ENCODE assay signal across 1 cellular context in the genomic region with DNA sequence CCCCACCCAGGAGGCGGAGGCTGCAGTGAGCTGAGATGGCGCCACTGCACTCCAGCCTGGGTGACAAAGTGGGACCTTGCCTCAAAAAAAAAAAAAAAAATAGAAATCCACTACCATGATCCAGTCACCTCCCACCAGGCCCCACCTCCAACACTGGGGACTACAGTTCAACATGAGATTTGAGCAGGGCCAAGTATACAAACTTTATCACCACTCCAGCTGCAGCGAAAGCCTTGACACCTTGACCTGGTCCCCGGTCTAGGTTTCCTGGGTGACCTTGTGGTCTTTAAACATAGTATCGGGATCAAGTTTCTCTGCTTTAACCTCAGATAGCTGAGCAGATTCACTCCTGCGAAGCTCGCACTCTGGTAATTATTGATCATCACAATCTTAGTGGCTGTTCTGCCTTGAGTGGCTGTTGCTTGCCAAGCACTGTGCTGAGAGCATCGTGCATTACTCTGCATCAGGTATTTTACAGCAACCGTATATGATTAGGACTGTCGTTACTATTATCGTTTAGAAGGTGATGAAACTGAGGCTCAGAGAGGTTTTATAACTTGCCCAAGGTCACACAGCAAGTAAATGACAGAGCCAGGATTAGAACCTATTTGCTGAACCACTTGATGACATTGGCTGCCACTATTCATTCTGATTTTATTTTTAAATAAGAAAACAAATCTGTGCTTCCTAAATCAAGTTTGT.
TF ChIP-seq lines count a peak whose summit lies in the region.

No MANE protein-coding gene starts in this region.

TF ChIP-seq in HepG2, 621 proteins besides CTCF, POLR2A, EP300 and RAD21 (continued from another document and continues in another):
- peak; percentile 46; the same call in 1 of the 2 replicates for TF ChIP-seq HOXA3 (CRISPR knock-in tag; IDR thresholded peaks at IDR 0.05)
- no peak for TF ChIP-seq ZNF598 (CRISPR knock-in tag; IDR thresholded peaks at IDR 0.05; ENCODE audit: borderline replicate concordance)
- no peak for TF ChIP-seq ZNF530 (CRISPR knock-in tag; IDR thresholded peaks at IDR 0.05; ENCODE audit: low read depth)
- TF ChIP-seq ZNF33B (CRISPR knock-in tag; IDR thresholded peaks at IDR 0.05), result no peak
- no peak for TF ChIP-seq ZNF556 (CRISPR knock-in tag; IDR thresholded peaks at IDR 0.05; ENCODE audit: borderline replicate concordance)
- no peak for TF ChIP-seq REPIN1 (CRISPR knock-in tag; IDR thresholded peaks at IDR 0.05; ENCODE audit: borderline replicate concordance, low read depth)
- no peak for TF ChIP-seq SIN3A (IDR thresholded peaks at IDR 0.05; ENCODE audit: borderline replicate concordance, low read depth, low read length)
- no peak for TF ChIP-seq ATF7-NPFF (CRISPR knock-in tag; IDR thresholded peaks at IDR 0.05; ENCODE audit: low read depth)
- TF ChIP-seq HES4 (CRISPR knock-in tag; IDR thresholded peaks at IDR 0.05; ENCODE audit: borderline replicate concordance), result no peak
- TF ChIP-seq, protein P1, sequence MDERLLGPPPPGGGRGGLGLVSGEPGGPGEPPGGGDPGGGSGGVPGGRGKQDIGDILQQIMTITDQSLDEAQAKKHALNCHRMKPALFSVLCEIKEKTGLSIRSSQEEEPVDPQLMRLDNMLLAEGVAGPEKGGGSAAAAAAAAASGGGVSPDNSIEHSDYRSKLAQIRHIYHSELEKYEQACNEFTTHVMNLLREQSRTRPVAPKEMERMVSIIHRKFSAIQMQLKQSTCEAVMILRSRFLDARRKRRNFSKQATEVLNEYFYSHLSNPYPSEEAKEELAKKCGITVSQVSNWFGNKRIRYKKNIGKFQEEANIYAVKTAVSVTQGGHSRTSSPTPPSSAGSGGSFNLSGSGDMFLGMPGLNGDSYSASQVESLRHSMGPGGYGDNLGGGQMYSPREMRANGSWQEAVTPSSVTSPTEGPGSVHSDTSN (CRISPR knock-in tag; IDR thresholded peaks at IDR 0.05), result no peak
- peak; percentile 90 for TF ChIP-seq ZMYM3 (CRISPR knock-in tag; IDR thresholded peaks at IDR 0.05)
- no peak for TF ChIP-seq KLF15 (CRISPR knock-in tag; IDR thresholded peaks at IDR 0.05; ENCODE audit: borderline replicate concordance)
- TF ChIP-seq ZNF569 (CRISPR knock-in tag; IDR thresholded peaks at IDR 0.05; ENCODE audit: borderline replicate concordance), result no peak
- TF ChIP-seq, protein P2, sequence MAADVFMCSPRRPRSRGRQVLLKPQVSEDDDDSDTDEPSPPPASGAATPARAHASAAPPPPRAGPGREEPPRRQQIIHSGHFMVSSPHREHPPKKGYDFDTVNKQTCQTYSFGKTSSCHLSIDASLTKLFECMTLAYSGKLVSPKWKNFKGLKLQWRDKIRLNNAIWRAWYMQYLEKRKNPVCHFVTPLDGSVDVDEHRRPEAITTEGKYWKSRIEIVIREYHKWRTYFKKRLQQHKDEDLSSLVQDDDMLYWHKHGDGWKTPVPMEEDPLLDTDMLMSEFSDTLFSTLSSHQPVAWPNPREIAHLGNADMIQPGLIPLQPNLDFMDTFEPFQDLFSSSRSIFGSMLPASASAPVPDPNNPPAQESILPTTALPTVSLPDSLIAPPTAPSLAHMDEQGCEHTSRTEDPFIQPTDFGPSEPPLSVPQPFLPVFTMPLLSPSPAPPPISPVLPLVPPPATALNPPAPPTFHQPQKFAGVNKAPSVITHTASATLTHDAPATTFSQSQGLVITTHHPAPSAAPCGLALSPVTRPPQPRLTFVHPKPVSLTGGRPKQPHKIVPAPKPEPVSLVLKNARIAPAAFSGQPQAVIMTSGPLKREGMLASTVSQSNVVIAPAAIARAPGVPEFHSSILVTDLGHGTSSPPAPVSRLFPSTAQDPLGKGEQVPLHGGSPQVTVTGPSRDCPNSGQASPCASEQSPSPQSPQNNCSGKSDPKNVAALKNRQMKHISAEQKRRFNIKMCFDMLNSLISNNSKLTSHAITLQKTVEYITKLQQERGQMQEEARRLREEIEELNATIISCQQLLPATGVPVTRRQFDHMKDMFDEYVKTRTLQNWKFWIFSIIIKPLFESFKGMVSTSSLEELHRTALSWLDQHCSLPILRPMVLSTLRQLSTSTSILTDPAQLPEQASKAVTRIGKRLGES (CRISPR knock-in tag; IDR thresholded peaks at IDR 0.05; ENCODE audit: borderline replicate concordance), result no peak
- TF ChIP-seq, protein P3, sequence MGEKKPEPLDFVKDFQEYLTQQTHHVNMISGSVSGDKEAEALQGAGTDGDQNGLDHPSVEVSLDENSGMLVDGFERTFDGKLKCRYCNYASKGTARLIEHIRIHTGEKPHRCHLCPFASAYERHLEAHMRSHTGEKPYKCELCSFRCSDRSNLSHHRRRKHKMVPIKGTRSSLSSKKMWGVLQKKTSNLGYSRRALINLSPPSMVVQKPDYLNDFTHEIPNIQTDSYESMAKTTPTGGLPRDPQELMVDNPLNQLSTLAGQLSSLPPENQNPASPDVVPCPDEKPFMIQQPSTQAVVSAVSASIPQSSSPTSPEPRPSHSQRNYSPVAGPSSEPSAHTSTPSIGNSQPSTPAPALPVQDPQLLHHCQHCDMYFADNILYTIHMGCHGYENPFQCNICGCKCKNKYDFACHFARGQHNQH (CRISPR knock-in tag; IDR thresholded peaks at IDR 0.05), result 0 out of 2 replicates have a peak, but pooled peaks have one; percentile 30
- TF ChIP-seq, protein P4, sequence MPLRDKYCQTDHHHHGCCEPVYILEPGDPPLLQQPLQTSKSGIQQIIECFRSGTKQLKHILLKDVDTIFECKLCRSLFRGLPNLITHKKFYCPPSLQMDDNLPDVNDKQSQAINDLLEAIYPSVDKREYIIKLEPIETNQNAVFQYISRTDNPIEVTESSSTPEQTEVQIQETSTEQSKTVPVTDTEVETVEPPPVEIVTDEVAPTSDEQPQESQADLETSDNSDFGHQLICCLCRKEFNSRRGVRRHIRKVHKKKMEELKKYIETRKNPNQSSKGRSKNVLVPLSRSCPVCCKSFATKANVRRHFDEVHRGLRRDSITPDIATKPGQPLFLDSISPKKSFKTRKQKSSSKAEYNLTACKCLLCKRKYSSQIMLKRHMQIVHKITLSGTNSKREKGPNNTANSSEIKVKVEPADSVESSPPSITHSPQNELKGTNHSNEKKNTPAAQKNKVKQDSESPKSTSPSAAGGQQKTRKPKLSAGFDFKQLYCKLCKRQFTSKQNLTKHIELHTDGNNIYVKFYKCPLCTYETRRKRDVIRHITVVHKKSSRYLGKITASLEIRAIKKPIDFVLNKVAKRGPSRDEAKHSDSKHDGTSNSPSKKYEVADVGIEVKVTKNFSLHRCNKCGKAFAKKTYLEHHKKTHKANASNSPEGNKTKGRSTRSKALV (CRISPR knock-in tag; IDR thresholded peaks at IDR 0.05), result no peak
- TF ChIP-seq HDAC2 (CRISPR knock-in tag; IDR thresholded peaks at IDR 0.05), result peak; percentile 14; the same call in 1 of the 2 replicates
- TF ChIP-seq GTF2F1 (IDR thresholded peaks at IDR 0.05; ENCODE audit: low read length), result no peak
- TF ChIP-seq GLI4 (CRISPR knock-in tag; IDR thresholded peaks at IDR 0.05; ENCODE audit: borderline replicate concordance), result no peak
- no peak for TF ChIP-seq SSRP1 (CRISPR knock-in tag; IDR thresholded peaks at IDR 0.05)
- TF ChIP-seq GATAD2A (CRISPR knock-in tag; IDR thresholded peaks at IDR 0.05), result 0 out of 2 replicates have a peak, but pooled peaks have one; percentile 18
- TF ChIP-seq, protein P5, sequence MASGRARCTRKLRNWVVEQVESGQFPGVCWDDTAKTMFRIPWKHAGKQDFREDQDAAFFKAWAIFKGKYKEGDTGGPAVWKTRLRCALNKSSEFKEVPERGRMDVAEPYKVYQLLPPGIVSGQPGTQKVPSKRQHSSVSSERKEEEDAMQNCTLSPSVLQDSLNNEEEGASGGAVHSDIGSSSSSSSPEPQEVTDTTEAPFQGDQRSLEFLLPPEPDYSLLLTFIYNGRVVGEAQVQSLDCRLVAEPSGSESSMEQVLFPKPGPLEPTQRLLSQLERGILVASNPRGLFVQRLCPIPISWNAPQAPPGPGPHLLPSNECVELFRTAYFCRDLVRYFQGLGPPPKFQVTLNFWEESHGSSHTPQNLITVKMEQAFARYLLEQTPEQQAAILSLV (CRISPR knock-in tag; IDR thresholded peaks at IDR 0.05; ENCODE audit: borderline replicate concordance), result no peak
- no peak for TF ChIP-seq IKZF4 (CRISPR knock-in tag; IDR thresholded peaks at IDR 0.05; ENCODE audit: borderline replicate concordance, low read depth, not compliant biosample characterization)
- no peak for TF ChIP-seq ZNF792 (CRISPR knock-in tag; IDR thresholded peaks at IDR 0.05)
- no peak for TF ChIP-seq SP140L (CRISPR knock-in tag; IDR thresholded peaks at IDR 0.05; ENCODE audit: borderline replicate concordance)
- no peak for TF ChIP-seq ZNF746 (CRISPR knock-in tag; IDR thresholded peaks at IDR 0.05)
- no peak for TF ChIP-seq ZNF180 (CRISPR knock-in tag; IDR thresholded peaks at IDR 0.05; ENCODE audit: borderline replicate concordance, low read depth)
- peak; percentile 77; the same call in 1 of the 2 replicates for TF ChIP-seq SIX4 (CRISPR knock-in tag; IDR thresholded peaks at IDR 0.05)
- no peak for TF ChIP-seq SRSF4 (IDR thresholded peaks at IDR 0.05; ENCODE audit: low read depth, low read length, poor library complexity, severe bottlenecking)
- no peak for TF ChIP-seq CBX1 (IDR thresholded peaks at IDR 0.05; ENCODE audit: low read depth)
- TF ChIP-seq CBFB (CRISPR knock-in tag; IDR thresholded peaks at IDR 0.05), result no peak
- no peak for TF ChIP-seq ZBTB3 (CRISPR knock-in tag; IDR thresholded peaks at IDR 0.05; ENCODE audit: borderline replicate concordance, low read depth)
- TF ChIP-seq, protein P6, sequence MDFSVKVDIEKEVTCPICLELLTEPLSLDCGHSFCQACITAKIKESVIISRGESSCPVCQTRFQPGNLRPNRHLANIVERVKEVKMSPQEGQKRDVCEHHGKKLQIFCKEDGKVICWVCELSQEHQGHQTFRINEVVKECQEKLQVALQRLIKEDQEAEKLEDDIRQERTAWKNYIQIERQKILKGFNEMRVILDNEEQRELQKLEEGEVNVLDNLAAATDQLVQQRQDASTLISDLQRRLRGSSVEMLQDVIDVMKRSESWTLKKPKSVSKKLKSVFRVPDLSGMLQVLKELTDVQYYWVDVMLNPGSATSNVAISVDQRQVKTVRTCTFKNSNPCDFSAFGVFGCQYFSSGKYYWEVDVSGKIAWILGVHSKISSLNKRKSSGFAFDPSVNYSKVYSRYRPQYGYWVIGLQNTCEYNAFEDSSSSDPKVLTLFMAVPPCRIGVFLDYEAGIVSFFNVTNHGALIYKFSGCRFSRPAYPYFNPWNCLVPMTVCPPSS (IDR thresholded peaks at IDR 0.05), result no peak
- no peak for TF ChIP-seq TOE1 (CRISPR knock-in tag; IDR thresholded peaks at IDR 0.05)
- TF ChIP-seq POGZ (CRISPR knock-in tag; IDR thresholded peaks at IDR 0.05), result no peak
- no peak for TF ChIP-seq POLR2AphosphoS2 (IDR thresholded peaks at IDR 0.05; ENCODE audit: low read depth, low read length)
- TF ChIP-seq LCORL (IDR thresholded peaks at IDR 0.05), result no peak
- 0 out of 2 replicates have a peak, but pooled peaks have one; percentile 28 for TF ChIP-seq LCORL (CRISPR knock-in tag; IDR thresholded peaks at IDR 0.05)
- TF ChIP-seq PHF8 (CRISPR knock-in tag; IDR thresholded peaks at IDR 0.05), result no peak
- TF ChIP-seq, protein P7, sequence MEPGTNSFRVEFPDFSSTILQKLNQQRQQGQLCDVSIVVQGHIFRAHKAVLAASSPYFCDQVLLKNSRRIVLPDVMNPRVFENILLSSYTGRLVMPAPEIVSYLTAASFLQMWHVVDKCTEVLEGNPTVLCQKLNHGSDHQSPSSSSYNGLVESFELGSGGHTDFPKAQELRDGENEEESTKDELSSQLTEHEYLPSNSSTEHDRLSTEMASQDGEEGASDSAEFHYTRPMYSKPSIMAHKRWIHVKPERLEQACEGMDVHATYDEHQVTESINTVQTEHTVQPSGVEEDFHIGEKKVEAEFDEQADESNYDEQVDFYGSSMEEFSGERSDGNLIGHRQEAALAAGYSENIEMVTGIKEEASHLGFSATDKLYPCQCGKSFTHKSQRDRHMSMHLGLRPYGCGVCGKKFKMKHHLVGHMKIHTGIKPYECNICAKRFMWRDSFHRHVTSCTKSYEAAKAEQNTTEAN (CRISPR knock-in tag; conservative IDR thresholded peaks at IDR 0.05), result no peak
- TF ChIP-seq, protein P8, sequence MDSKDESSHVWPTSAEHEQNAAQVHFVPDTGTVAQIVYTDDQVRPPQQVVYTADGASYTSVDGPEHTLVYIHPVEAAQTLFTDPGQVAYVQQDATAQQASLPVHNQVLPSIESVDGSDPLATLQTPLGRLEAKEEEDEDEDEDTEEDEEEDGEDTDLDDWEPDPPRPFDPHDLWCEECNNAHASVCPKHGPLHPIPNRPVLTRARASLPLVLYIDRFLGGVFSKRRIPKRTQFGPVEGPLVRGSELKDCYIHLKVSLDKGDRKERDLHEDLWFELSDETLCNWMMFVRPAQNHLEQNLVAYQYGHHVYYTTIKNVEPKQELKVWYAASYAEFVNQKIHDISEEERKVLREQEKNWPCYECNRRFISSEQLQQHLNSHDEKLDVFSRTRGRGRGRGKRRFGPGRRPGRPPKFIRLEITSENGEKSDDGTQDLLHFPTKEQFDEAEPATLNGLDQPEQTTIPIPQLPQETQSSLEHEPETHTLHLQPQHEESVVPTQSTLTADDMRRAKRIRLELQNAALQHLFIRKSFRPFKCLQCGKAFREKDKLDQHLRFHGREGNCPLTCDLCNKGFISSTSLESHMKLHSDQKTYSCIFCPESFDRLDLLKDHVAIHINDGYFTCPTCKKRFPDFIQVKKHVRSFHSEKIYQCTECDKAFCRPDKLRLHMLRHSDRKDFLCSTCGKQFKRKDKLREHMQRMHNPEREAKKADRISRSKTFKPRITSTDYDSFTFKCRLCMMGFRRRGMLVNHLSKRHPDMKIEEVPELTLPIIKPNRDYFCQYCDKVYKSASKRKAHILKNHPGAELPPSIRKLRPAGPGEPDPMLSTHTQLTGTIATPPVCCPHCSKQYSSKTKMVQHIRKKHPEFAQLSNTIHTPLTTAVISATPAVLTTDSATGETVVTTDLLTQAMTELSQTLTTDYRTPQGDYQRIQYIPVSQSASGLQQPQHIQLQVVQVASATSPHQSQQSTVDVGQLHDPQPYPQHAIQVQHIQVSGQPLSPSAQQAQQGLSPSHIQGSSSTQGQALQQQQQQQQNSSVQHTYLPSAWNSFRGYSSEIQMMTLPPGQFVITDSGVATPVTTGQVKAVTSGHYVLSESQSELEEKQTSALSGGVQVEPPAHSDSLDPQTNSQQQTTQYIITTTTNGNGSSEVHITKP (CRISPR knock-in tag; IDR thresholded peaks at IDR 0.05; ENCODE audit: low read depth), result no peak
- TF ChIP-seq ZNF367 (CRISPR knock-in tag; IDR thresholded peaks at IDR 0.05; ENCODE audit: borderline replicate concordance), result no peak
- 0 out of 2 replicates have a peak, but pooled peaks have one; percentile 41 for TF ChIP-seq BRCA1 (CRISPR knock-in tag; IDR thresholded peaks at IDR 0.05)
- TF ChIP-seq ATAD3A (CRISPR knock-in tag; IDR thresholded peaks at IDR 0.05), result no peak
- no peak for TF ChIP-seq ZNF550 (CRISPR knock-in tag; IDR thresholded peaks at IDR 0.05; ENCODE audit: borderline replicate concordance)
- 0 out of 2 replicates have a peak, but pooled peaks have one; percentile 16 for TF ChIP-seq HNF4G (IDR thresholded peaks at IDR 0.05; ENCODE audit: borderline replicate concordance, low read depth, low read length)
- no peak for TF ChIP-seq HNF4G (CRISPR knock-in tag; IDR thresholded peaks at IDR 0.05; ENCODE audit: borderline replicate concordance, low read depth)
- no peak for TF ChIP-seq ZC3H13 (CRISPR knock-in tag; IDR thresholded peaks at IDR 0.05)
- TF ChIP-seq ZMAT3 (CRISPR knock-in tag; conservative IDR thresholded peaks at IDR 0.05), result no peak
- no peak for TF ChIP-seq AGO1 (IDR thresholded peaks at IDR 0.05; ENCODE audit: low read depth, low read length, poor library complexity, severe bottlenecking)
- TF ChIP-seq HIVEP1 (CRISPR knock-in tag; IDR thresholded peaks at IDR 0.05), result no peak
- 0 out of 2 replicates have a peak, but pooled peaks have one; percentile 33 for TF ChIP-seq ZBTB20 (CRISPR knock-in tag; IDR thresholded peaks at IDR 0.05; ENCODE audit: borderline replicate concordance, low read depth)
- TF ChIP-seq RBAK (CRISPR knock-in tag; IDR thresholded peaks at IDR 0.05), result no peak
- TF ChIP-seq ZFYVE20 (CRISPR knock-in tag; IDR thresholded peaks at IDR 0.05; ENCODE audit: borderline replicate concordance, low read depth), result no peak
